21 cellular contexts compared by ENCODE assay signal in genomic region chr14:105685003-105685402, GRCh38.
A peak's percentile ranks its signal among the peaks of the same experiment; 100 is the strongest.
DNase-seq lines count a peak whose midpoint lies in the region; ATAC-seq and TF ChIP-seq lines count a peak whose summit lies in the region.
"Had no signal": no experiment of that assay in that cellular context is flagged by ENCODE, and none has a peak within 500 bp of the region (broad histone marks: within the 10 kb centered on the region; RNA-seq: fewer than 3 reads in every experiment).

No MANE protein-coding gene starts in this region.

- H3K4me1 ChIP-seq in Peyer's patch = peaks cover 0 to 3% (median 0%) of the 10 kb centered on the region in 4 donors
- no peaks in the 10 kb centered on the region for H3K4me1 ChIP-seq in gastroesophageal sphincter
- H3K4me1 ChIP-seq: heart left ventricle had no signal

- peak overlapping the region; percentile 61 for H3K4me2 ChIP-seq in SU-DHL-6 (ENCODE audit: low read depth, low read length, poor library complexity, severe bottlenecking)
- H3K4me2 ChIP-seq: BLaER1, GM23338 had no signal

- peaks cover 20% of the 10 kb centered on the region for H3K4me1 Mint-ChIP-seq in stimulated activated naive CD8-positive, alpha-beta T cell treated with anti-CD3 and anti-CD28 coated beads, Interleukin-15, Interleukin-2, amounts not matched to agents 100 ng/mL and 50 ng/mL, for 24 hours (ENCODE audit: low read depth)
- H3K4me1 Mint-ChIP-seq in endothelial cell (ENCODE audit: unreplicated experiment) = no peaks in the 10 kb centered on the region
- H3K4me1 Mint-ChIP-seq: GM23338 had no signal

- H3K9me3 ChIP-seq in SU-DHL-6 (ENCODE audit: insufficient read depth, low read length) = no peaks in the 10 kb centered on the region
- no peaks in the 10 kb centered on the region for H3K9me3 ChIP-seq in Peyer's patch
- no peaks in the 10 kb centered on the region for H3K9me3 ChIP-seq in gastroesophageal sphincter
- H3K9me3 ChIP-seq: BLaER1, heart left ventricle had no signal

- WGBS in gastroesophageal sphincter (ENCODE audit: low coverage in 1 of 2), 2 donors = 80 to 86% methylated on average over 2 of the region's 2 CpGs

- TF ChIP-seq POLR2A in Peyer's patch (IDR thresholded peaks at IDR 0.05) (no peak), gastroesophageal sphincter (IDR thresholded peaks at IDR 0.05) (no peak)

- no peaks in the 10 kb centered on the region for H3K27me3 ChIP-seq in SU-DHL-6 (ENCODE audit: low read length)
- H3K27me3 ChIP-seq in Peyer's patch = no peaks in the 10 kb centered on the region
- H3K27me3 ChIP-seq in gastroesophageal sphincter = no peaks in the 10 kb centered on the region
- H3K27me3 ChIP-seq: BLaER1, heart left ventricle had no signal

- no peak overlapping the region for H2AFZ ChIP-seq in SU-DHL-6 (ENCODE audit: low read depth, low read length, severe bottlenecking)
- H2AFZ ChIP-seq: GM23338 had no signal

- no peaks in the 10 kb centered on the region for H3K9me2 ChIP-seq in SU-DHL-6 (replicated peaks; ENCODE audit: insufficient read depth, low read length)

- no peaks in the 10 kb centered on the region for H3K36me3 ChIP-seq in SU-DHL-6 (ENCODE audit: low read length)
- H3K36me3 ChIP-seq in Peyer's patch = no peaks in the 10 kb centered on the region
- no peaks in the 10 kb centered on the region for H3K36me3 ChIP-seq in gastroesophageal sphincter
- H3K36me3 ChIP-seq: BLaER1, heart left ventricle had no signal

- peak overlapping the region; percentile 70 for H3K9ac ChIP-seq in SU-DHL-6 (ENCODE audit: low read length)
- H3K9ac ChIP-seq: BLaER1 had no signal

- no peak for DNase-seq in stimulated activated naive CD8-positive, alpha-beta T cell treated with anti-CD3 and anti-CD28 coated beads, Interleukin-15, Interleukin-2, amounts not matched to agents 100 U/mL and 50 U/mL, for 24 hours
- DNase-seq in endothelial cell (ENCODE audit: low spot score) (no peak), Peyer's patch (no peak)
- no peak for DNase-seq in activated effector memory CD4-positive, alpha-beta T cell treated with Interleukin-2 at 50 U/mL for 16 hours
- DNase-seq: ACHN; activated CD4-positive, alpha-beta T cell treated with anti-CD3 and anti-CD28 coated beads for 1 hour; DMS79 treated with DMSO at 0.1 percent for 48 hours; heart left ventricle; Kasumi-1; left cardiac atrium; NCI-H1048; NCI-H2029 treated with DMSO at 0.1 percent for 48 hours; NCI-H2227 treated with DMSO at 0.1 percent for 48 hours; stimulated activated CD4-positive, alpha-beta T cell treated with anti-CD3 and anti-CD28 coated beads, Interleukin-1b, Interleukin-23, amount 100 ng/mL, for 48 hours had no signal

- H3K79me2 ChIP-seq in SU-DHL-6 (ENCODE audit: insufficient read depth, low read length) = peaks cover 6% of the 10 kb centered on the region; the same call in 1 of the 2 replicates

- H3K9me3 Mint-ChIP-seq in stimulated activated naive CD8-positive, alpha-beta T cell treated with anti-CD3 and anti-CD28 coated beads, Interleukin-15, Interleukin-2, amounts not matched to agents 100 ng/mL and 50 ng/mL, for 24 hours = no peaks in the 10 kb centered on the region
- H3K9me3 Mint-ChIP-seq in endothelial cell (ENCODE audit: unreplicated experiment) = peaks cover 36% of the 10 kb centered on the region

- TF ChIP-seq CTCF in SU-DHL-6 (IDR thresholded peaks at IDR 0.05; ENCODE audit: insufficient read depth, low read length, poor library complexity, severe bottlenecking) = no peak
- no peak for TF ChIP-seq CTCF in endothelial cell (IDR thresholded peaks at IDR 0.05; ENCODE audit: unreplicated experiment)
- no peak for TF ChIP-seq CTCF in Peyer's patch (IDR thresholded peaks at IDR 0.05)
- TF ChIP-seq CTCF in gastroesophageal sphincter (IDR thresholded peaks at IDR 0.05) = no peak

- no peaks in the 10 kb centered on the region for H3K27me3 Mint-ChIP-seq in stimulated activated naive CD8-positive, alpha-beta T cell treated with anti-CD3 and anti-CD28 coated beads, Interleukin-15, Interleukin-2, amounts not matched to agents 100 ng/mL and 50 ng/mL, for 24 hours
- peaks cover 25% of the 10 kb centered on the region for H3K27me3 Mint-ChIP-seq in endothelial cell (ENCODE audit: unreplicated experiment)

- H3F3A ChIP-seq in SU-DHL-6 (ENCODE audit: insufficient read depth) = peaks cover 21% of the 10 kb centered on the region

- no peaks in the 10 kb centered on the region for H3K36me3 Mint-ChIP-seq in stimulated activated naive CD8-positive, alpha-beta T cell treated with anti-CD3 and anti-CD28 coated beads, Interleukin-15, Interleukin-2, amounts not matched to agents 100 ng/mL and 50 ng/mL, for 24 hours (ENCODE audit: low read depth)
- peaks cover 35% of the 10 kb centered on the region for H3K36me3 Mint-ChIP-seq in endothelial cell (ENCODE audit: low read depth, unreplicated experiment)

- TF ChIP-seq EP300 in gastroesophageal sphincter (IDR thresholded peaks at IDR 0.05) = no peak

- no peaks in the 10 kb centered on the region for H4K20me1 ChIP-seq in SU-DHL-6 (ENCODE audit: low read depth, low read length)
- H4K20me1 ChIP-seq: BLaER1 had no signal

- H3K4me3 ChIP-seq in SU-DHL-6 (ENCODE audit: insufficient read depth, low read length, poor library complexity, severe bottlenecking) (no peak overlapping the region), Peyer's patch (no peak overlapping the region), gastroesophageal sphincter (no peak overlapping the region)
- H3K4me3 ChIP-seq: BLaER1, GM23338, heart left ventricle, skin epidermis had no signal

- no peak for ATAC-seq in stimulated activated naive CD8-positive, alpha-beta T cell treated with anti-CD3 and anti-CD28 coated beads, Interleukin-15, Interleukin-2, amounts not matched to agents 100 U/mL and 50 U/mL, for 24 hours
- ATAC-seq in gastroesophageal sphincter = no peak
- ATAC-seq: GM23338, heart left ventricle, left cardiac atrium, Right ventricle myocardium inferior had no signal

- H3K27ac Mint-ChIP-seq in stimulated activated naive CD8-positive, alpha-beta T cell treated with anti-CD3 and anti-CD28 coated beads, Interleukin-15, Interleukin-2, amounts not matched to agents 100 ng/mL and 50 ng/mL, for 24 hours = peak overlapping the region; percentile 36
- no peak overlapping the region for H3K27ac Mint-ChIP-seq in endothelial cell (ENCODE audit: unreplicated experiment)
- H3K27ac Mint-ChIP-seq: GM23338 had no signal

- no peak overlapping the region for H3K4me3 Mint-ChIP-seq in stimulated activated naive CD8-positive, alpha-beta T cell treated with anti-CD3 and anti-CD28 coated beads, Interleukin-15, Interleukin-2, amounts not matched to agents 100 ng/mL and 50 ng/mL, for 24 hours
- H3K4me3 Mint-ChIP-seq in endothelial cell (ENCODE audit: unreplicated experiment) = peak overlapping the region; percentile 70
- H3K4me3 Mint-ChIP-seq: GM23338 had no signal

- H3K27ac ChIP-seq in SU-DHL-6 (ENCODE audit: low read depth, low read length) (peak overlapping the region; percentile 100), Peyer's patch (peak overlapping the region in 1 of 4 donors; percentile 74), gastroesophageal sphincter (no peak overlapping the region)
- H3K27ac ChIP-seq: BLaER1, heart left ventricle had no signal
